ENCODE assay signal across 1 cellular context in genomic region chr16:68374251-68374805, GRCh38.
TF ChIP-seq lines count a peak whose summit lies in the region.

No MANE protein-coding gene starts in this region.

TF ChIP-seq in H1, 55 proteins besides CTCF, POLR2A, EP300 and RAD21:
- TF ChIP-seq, protein P1, sequence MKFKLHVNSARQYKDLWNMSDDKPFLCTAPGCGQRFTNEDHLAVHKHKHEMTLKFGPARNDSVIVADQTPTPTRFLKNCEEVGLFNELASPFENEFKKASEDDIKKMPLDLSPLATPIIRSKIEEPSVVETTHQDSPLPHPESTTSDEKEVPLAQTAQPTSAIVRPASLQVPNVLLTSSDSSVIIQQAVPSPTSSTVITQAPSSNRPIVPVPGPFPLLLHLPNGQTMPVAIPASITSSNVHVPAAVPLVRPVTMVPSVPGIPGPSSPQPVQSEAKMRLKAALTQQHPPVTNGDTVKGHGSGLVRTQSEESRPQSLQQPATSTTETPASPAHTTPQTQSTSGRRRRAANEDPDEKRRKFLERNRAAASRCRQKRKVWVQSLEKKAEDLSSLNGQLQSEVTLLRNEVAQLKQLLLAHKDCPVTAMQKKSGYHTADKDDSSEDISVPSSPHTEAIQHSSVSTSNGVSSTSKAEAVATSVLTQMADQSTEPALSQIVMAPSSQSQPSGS (IDR thresholded peaks at IDR 0.05; ENCODE audit: low read length), result no peak
